In the genomic region with DNA sequence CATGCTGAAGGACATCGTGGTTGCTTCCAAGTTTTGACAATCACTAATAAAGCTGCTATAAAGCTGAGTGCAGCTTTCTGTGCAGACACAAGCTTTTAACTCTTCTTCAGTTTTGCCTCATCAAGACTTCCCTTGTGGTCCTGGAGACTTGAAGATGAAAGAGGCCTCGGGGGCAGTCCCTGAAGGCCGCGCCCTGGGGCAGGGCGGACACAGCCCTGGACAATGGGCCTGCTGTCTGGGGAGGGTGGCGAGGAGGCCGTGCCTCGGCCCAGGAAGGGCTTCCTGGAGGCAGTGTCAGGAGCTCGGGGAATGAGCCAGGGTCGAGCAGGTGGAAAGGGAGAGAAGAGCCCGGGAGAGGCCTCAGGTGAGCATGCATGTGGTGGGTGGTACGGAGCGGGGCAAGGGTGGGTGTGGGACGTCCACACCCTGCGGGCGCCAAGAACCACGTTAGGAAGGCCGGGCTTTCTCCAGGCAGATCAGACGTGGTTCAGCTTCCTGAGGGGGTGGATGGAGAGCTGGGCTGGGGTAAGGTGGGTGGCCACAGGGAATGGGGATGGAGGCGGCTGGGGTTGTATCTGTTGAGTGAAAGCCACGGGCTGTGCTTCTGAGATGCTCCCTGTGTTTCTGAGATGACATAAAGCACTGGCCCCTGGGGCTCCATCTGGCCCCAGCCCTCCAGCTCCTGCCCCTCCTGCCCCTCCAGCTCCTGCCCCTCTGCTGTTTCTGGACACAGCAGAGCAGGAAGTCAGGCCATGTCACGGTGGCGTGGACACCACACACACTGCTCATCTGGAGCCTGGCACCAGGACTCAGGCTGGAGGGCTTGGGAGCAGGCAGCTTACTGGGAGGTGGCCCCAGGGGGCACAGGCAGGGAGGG, we compare ENCODE assay signal across 18 cellular contexts. TPM values are rescaled to one million over a fixed set of nuclear protein-coding genes. Genes with fewer than 3 reads are reported as not detected.
DNase-seq lines count a peak whose midpoint lies in the region; ATAC-seq, FAIRE-seq and TF ChIP-seq lines count a peak whose summit lies in the region.
"Had no signal": no experiment of that assay in that cellular context is flagged by ENCODE, and none has a peak within 500 bp of the region (broad histone marks: within the 10 kb centered on the region; RNA-seq: fewer than 3 reads in every experiment).

No MANE protein-coding gene starts in this region.

- TF ChIP-seq RAD21 in GM12878 (IDR thresholded peaks at IDR 0.05; ENCODE audit: insufficient read depth, low read depth, low read length), result no peak

- no peaks in the 10 kb centered on the region for H3K27me3 ChIP-seq in GM12878 (replicated peaks in 1 of 2; ENCODE audit: control insufficient read depth in 2 of 2, insufficient read depth in 2 of 2, low read length in 1 of 2)
- H3K27me3 ChIP-seq: BLaER1 had no signal

- no peaks in the 10 kb centered on the region for H3K4me1 Mint-ChIP-seq in activated naive CD4-positive, alpha-beta T cell treated with anti-CD3 and anti-CD28 coated beads, Interleukin-2, amount 50 U/mL, for 24 hours
- H3K4me1 Mint-ChIP-seq in Calu3 (ENCODE audit: low read depth, unreplicated experiment), result peaks cover 30% of the 10 kb centered on the region
- H3K4me1 Mint-ChIP-seq: CD8-positive, alpha-beta memory T cell had no signal

- H3K9me3 ChIP-seq in GM12878 (replicated peaks; ENCODE audit: control insufficient read depth, insufficient read depth, low read length), result no peaks in the 10 kb centered on the region
- H3K9me3 ChIP-seq: BLaER1 had no signal

- H3K27ac ChIP-seq in GM12878 (ENCODE audit: control insufficient read depth, insufficient read depth), result no peak overlapping the region
- H3K27ac ChIP-seq: 22Rv1, BLaER1 had no signal

- no peaks in the 10 kb centered on the region for H3K9me3 Mint-ChIP-seq in activated naive CD4-positive, alpha-beta T cell treated with anti-CD3 and anti-CD28 coated beads, Interleukin-2, amount 50 U/mL, for 24 hours
- no peaks in the 10 kb centered on the region for H3K9me3 Mint-ChIP-seq in Calu3 (ENCODE audit: low read depth, unreplicated experiment)

- peaks cover 9% of the 10 kb centered on the region for H3K27me3 Mint-ChIP-seq in activated naive CD4-positive, alpha-beta T cell treated with anti-CD3 and anti-CD28 coated beads, Interleukin-2, amount 50 U/mL, for 24 hours
- peaks cover 27% of the 10 kb centered on the region for H3K27me3 Mint-ChIP-seq in Calu3 (ENCODE audit: unreplicated experiment)

- no peak for ATAC-seq in GM12878
- ATAC-seq: HCT116 had no signal

- RAD21 ChIA-PET in GM12878 (lab: Charles Lee; ENCODE audit: unreplicated experiment), result no interaction called here

- TF ChIP-seq POLR2A in GM12878 (IDR thresholded peaks at IDR 0.05; ENCODE audit: low read depth, low read length), result no peak

- BruUV-seq in GM12878 (replicated peaks; lab: Mats Ljungman, UMichigan) (no TSS peak), Calu3 (replicated peaks; lab: Mats Ljungman, UMichigan) (no TSS peak)

- CTCF ChIA-PET in GM12878 (lab: Yijun Ruan, JAX), result interaction anchor here (1.0 kb wide), 1 partner anchor 137 kb away, joined by 3 read pairs; no protein-coding TSS in a partner anchor
- CTCF ChIA-PET in Calu3 (lab: Charles Lee), result no interaction called here

- TF ChIP-seq EP300 in GM12878 (IDR thresholded peaks at IDR 0.05; ENCODE audit: borderline replicate concordance in 1 of 2, control insufficient read depth in 1 of 2, low read depth in 2 of 2, low read length in 2 of 2), result no peak

- intact Hi-C loops in GM12878 (cut with micrococcal nuclease; ENCODE audit: unreplicated experiment) (no loop called here), Calu3 (cut with micrococcal nuclease; ENCODE audit: unreplicated experiment) (loop anchor here (10.0 kb wide), 1 partner anchor 87 kb away; no protein-coding TSS in a partner anchor)

- SMC1A ChIA-PET in GM12878 (lab: Charles Lee; ENCODE audit: uncharacterized antibody, unreplicated experiment), result no interaction called here

- no peaks in the 10 kb centered on the region for H3K4me1 ChIP-seq in GM12878 (ENCODE audit: control insufficient read depth, insufficient read depth, low read length)

- no peak overlapping the region for H3K9ac ChIP-seq in GM12878 (ENCODE audit: control insufficient read depth, insufficient read depth, low read length)
- H3K9ac ChIP-seq: BLaER1 had no signal

- no peak overlapping the region for H3K4me2 ChIP-seq in GM12878 (ENCODE audit: control insufficient read depth, insufficient read depth)
- H3K4me2 ChIP-seq: BLaER1 had no signal

- in situ Hi-C loops in GM12878 (cut with MboI), result no loop called here

- H3K36me3 ChIP-seq in GM12878 (ENCODE audit: control insufficient read depth in 2 of 2, insufficient read depth in 2 of 2, low read length in 1 of 2), result no peaks in the 10 kb centered on the region
- H3K36me3 ChIP-seq: BLaER1 had no signal

- WGBS in GM12878 (ENCODE audit: insufficient coverage, insufficient replicate concordance, low lambda C conversion rate, missing lambda C conversion rate), result 31% methylated on average over 17 of the region's 23 CpGs

- DNase-seq in activated naive CD4-positive, alpha-beta T cell treated with Interleukin-2 at 50 U/mL for 16 hours, result no peak
- DNase-seq in GM18507 (ENCODE audit: extremely low spot score, insufficient read length, low read depth) (no peak), GM12878 (ENCODE audit: low read depth, low spot score) (no peak), NCI-H187 (lab: John Stamatoyannopoulos, UW) (no peak), activated gamma-delta T cell (lab: John Stamatoyannopoulos, UW) (no peak), Calu3 (no peak)
- DNase-seq: CD8-positive, alpha-beta memory T cell; DMS79 treated with DMSO at 0.1 percent for 48 hours; EL; GOT3; IMR-90; Kasumi-1; KBM-7 had no signal

- POLR2A ChIA-PET in GM12878 (lab: Charles Lee), result no interaction called here

- no peaks in the 10 kb centered on the region for H3K79me2 ChIP-seq in GM12878 (ENCODE audit: control insufficient read depth, insufficient read depth, low read length)

- H2AFZ ChIP-seq in GM12878 (ENCODE audit: control insufficient read depth, low read depth, low read length), result no peak overlapping the region

- H3K27ac Mint-ChIP-seq in activated naive CD4-positive, alpha-beta T cell treated with anti-CD3 and anti-CD28 coated beads, Interleukin-2, amount 50 U/mL, for 24 hours, result peak overlapping the region; percentile 81
- no peak overlapping the region for H3K27ac Mint-ChIP-seq in Calu3 (ENCODE audit: unreplicated experiment)
- H3K27ac Mint-ChIP-seq: CD8-positive, alpha-beta memory T cell had no signal

- FAIRE-seq in GM18507 (lab: Jason Lieb, UNC) (peak; percentile 100), GM12878 (lab: Jason Lieb, UNC) (peak; percentile 100)
- FAIRE-seq: G401.6 had no signal

- no peak overlapping the region for H3K4me3 ChIP-seq in GM12878
- H3K4me3 ChIP-seq: BLaER1 had no signal

- H3K36me3 Mint-ChIP-seq in activated naive CD4-positive, alpha-beta T cell treated with anti-CD3 and anti-CD28 coated beads, Interleukin-2, amount 50 U/mL, for 24 hours, result no peaks in the 10 kb centered on the region
- no peaks in the 10 kb centered on the region for H3K36me3 Mint-ChIP-seq in Calu3 (ENCODE audit: insufficient read depth, unreplicated experiment)
- H3K36me3 Mint-ChIP-seq: CD8-positive, alpha-beta memory T cell had no signal

- TF ChIP-seq CTCF in GM12878 (IDR thresholded peaks at IDR 0.05 in 2 of 3, conservative IDR thresholded peaks at IDR 0.05 in 1 of 3; ENCODE audit: control insufficient read depth in 2 of 3, extremely low read depth in 1 of 3, insufficient read depth in 1 of 3, low read depth in 3 of 3, low read length in 3 of 3), result no peak
- no peak for TF ChIP-seq CTCF in Calu3 (IDR thresholded peaks at IDR 0.05; ENCODE audit: unreplicated experiment)

- H4K20me1 ChIP-seq in GM12878 (ENCODE audit: control insufficient read depth, insufficient read depth), result no peaks in the 10 kb centered on the region

- H3K4me3 Mint-ChIP-seq in activated naive CD4-positive, alpha-beta T cell treated with anti-CD3 and anti-CD28 coated beads, Interleukin-2, amount 50 U/mL, for 24 hours, result no peak overlapping the region
- no peak overlapping the region for H3K4me3 Mint-ChIP-seq in Calu3 (ENCODE audit: low read depth, unreplicated experiment)
- H3K4me3 Mint-ChIP-seq: CD8-positive, alpha-beta memory T cell had no signal

TF ChIP-seq in GM12878, 131 proteins besides CTCF, POLR2A, EP300 and RAD21 (continues in another document):
- no peak for TF ChIP-seq RCOR1 (conservative IDR thresholded peaks at IDR 0.05; ENCODE audit: low read depth, low read length)
- no peak for TF ChIP-seq KDM1A (IDR thresholded peaks at IDR 0.05; ENCODE audit: borderline replicate concordance)
- no peak for TF ChIP-seq SREBF1 (IDR thresholded peaks at IDR 0.05; ENCODE audit: low read length)
- TF ChIP-seq YY1 (IDR thresholded peaks at IDR 0.05; ENCODE audit: low read depth, low read length), result no peak
- no peak for TF ChIP-seq TCF12 (IDR thresholded peaks at IDR 0.05; ENCODE audit: low read depth, low read length)
- TF ChIP-seq SMARCA5 (IDR thresholded peaks at IDR 0.05), result no peak
- TF ChIP-seq BMI1 (IDR thresholded peaks at IDR 0.05; ENCODE audit: borderline replicate concordance), result no peak
- TF ChIP-seq MEF2B (IDR thresholded peaks at IDR 0.05; ENCODE audit: partially characterized antibody, poor library complexity, severe bottlenecking), result no peak
- no peak for TF ChIP-seq RFX5 (IDR thresholded peaks at IDR 0.05; ENCODE audit: low read depth, low read length)
- TF ChIP-seq TCF7 (IDR thresholded peaks at IDR 0.05; ENCODE audit: borderline replicate concordance), result no peak

RNA-seq across cellular contexts. Expression of a gene that starts 21.5 kb away (rescaled TPM):
- not detected in 2 replicates for total RNA-seq in GM12878 (2013; cell fraction: nucleolus; rRNA removed)
- total RNA-seq in GM12878 (2014; rRNA removed) (not detected in 2 replicates), GM12878 (2014; rRNA removed; fragmentation: Illumina TruSeq; extraction: Trizol) (not detected in 2 replicates), GM12878 (2021) (0.11 and 0.15 TPM in 2 replicates), Calu3 (2022) (2.4 and 3.4 TPM in 2 replicates)
- polyA plus RNA-seq in GM12878 (2011; ENCODE audit: low read depth), result not detected
- polyA plus RNA-seq in GM12878 (2011; rRNA removed) (not detected in 2 replicates), GM12878 (2014; fragmentation: Illumina TruSeq; extraction: Trizol) (not detected in 2 replicates), GM12878 (2014; fragmentation: Nextera tagmentation; extraction: Ambion mirVana) (not detected), GM12878 (2014; rRNA removed) (not detected in 2 replicates), GM12878 (2016; fragmentation: Nextera tagmentation; extraction: Ambion mirVana) (not detected)
- polyA plus RNA-seq in GM12878 (2011; cell fraction: cytosol; rRNA removed), result not detected in 2 replicates
- polyA plus RNA-seq in GM12878 (2011; cell fraction: nucleus; rRNA removed), result not detected in 2 replicates
- not detected in 2 replicates for polyA plus RNA-seq in GM12878 (2012)
- not detected in 2 replicates for polyA minus RNA-seq in GM12878 (2011; rRNA and poly(A)+ RNA removed)
- polyA minus RNA-seq in GM12878 (2011; cell fraction: cytosol; rRNA and poly(A)+ RNA removed), result not detected in 2 replicates
- polyA minus RNA-seq in GM12878 (2011; cell fraction: nucleus; rRNA and poly(A)+ RNA removed), result not detected in 2 replicates
- total RNA-seq: CD8-positive, alpha-beta memory T cell had no signal
- polyA plus RNA-seq: CD8-positive, alpha-beta memory T cell had no signal
